In the genomic region with DNA sequence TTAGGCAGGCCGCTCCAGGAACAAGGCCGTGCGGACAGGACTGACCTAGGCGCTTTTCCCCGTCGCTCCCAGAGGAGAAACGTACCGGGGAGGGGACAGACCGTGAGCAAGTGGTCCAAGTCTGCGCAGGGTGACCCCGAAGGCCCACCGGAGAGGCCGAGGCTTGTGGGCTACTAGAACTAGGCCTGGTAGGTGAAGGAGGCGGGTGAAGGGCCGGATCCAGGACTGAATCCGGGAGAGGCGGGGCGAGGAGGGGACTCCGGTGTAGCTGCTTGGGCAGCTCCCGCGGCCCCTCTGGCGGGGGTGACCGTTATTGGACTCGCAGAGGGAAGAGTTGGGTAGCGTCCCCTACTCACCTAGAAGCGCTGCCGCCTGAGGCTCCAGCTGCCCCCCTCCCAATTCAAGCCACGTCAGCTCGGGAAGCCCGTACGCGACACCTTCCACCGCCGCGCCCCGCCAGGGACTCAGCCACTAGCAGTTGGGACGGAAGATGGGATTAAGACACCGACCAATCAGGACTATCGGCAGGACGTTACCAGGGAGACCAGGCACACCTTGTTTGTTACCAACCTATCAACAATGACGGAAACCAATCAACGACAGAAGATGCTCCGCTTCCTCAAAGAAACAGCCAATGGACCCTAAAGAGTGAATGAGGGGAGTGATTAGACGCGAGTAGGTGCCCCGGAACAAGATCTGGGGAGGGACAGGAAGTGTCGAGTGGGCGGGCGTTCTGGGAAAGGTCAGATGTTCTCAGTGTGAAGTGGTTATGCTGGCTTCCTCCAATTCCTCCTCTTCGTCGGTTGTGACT, we compare ENCODE assay signal across 1 cellular context.
TF ChIP-seq lines count a peak whose summit lies in the region.

Gene GOLGB1, minus strand, starts transcription at position 466 of the 811 bp plus-strand sequence. CDS start 18,770 bp downstream, outside the sequence.

TF ChIP-seq in K562, 482 proteins besides CTCF, POLR2A, EP300 and RAD21 (continued from another document and continues in another):
- TF ChIP-seq, protein P1, sequence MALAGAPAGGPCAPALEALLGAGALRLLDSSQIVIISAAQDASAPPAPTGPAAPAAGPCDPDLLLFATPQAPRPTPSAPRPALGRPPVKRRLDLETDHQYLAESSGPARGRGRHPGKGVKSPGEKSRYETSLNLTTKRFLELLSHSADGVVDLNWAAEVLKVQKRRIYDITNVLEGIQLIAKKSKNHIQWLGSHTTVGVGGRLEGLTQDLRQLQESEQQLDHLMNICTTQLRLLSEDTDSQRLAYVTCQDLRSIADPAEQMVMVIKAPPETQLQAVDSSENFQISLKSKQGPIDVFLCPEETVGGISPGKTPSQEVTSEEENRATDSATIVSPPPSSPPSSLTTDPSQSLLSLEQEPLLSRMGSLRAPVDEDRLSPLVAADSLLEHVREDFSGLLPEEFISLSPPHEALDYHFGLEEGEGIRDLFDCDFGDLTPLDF (CRISPR knock-in tag; IDR thresholded peaks at IDR 0.05), result no peak
- TF ChIP-seq ATF6 (CRISPR knock-in tag; IDR thresholded peaks at IDR 0.05), result no peak
- no peak for TF ChIP-seq ZNF121 (CRISPR knock-in tag; conservative IDR thresholded peaks at IDR 0.05)
- TF ChIP-seq SRSF7 (optimal IDR thresholded peaks at IDR 0.05; ENCODE audit: low read depth, low read length), result no peak
- peak; percentile 66 for TF ChIP-seq RBBP5 (IDR thresholded peaks at IDR 0.05; ENCODE audit: borderline replicate concordance, insufficient read depth, low read length, poor library complexity, severe bottlenecking)
- TF ChIP-seq CXXC5 (CRISPR knock-in tag; IDR thresholded peaks at IDR 0.05), result peak; percentile 29; the same call in 1 of the 2 replicates
- no peak for TF ChIP-seq TAF7 (tag; IDR thresholded peaks at IDR 0.05)
- no peak for TF ChIP-seq EWSR1 (IDR thresholded peaks at IDR 0.05; ENCODE audit: borderline replicate concordance, low read depth, partially characterized antibody)
- TF ChIP-seq MTA3 (IDR thresholded peaks at IDR 0.05; ENCODE audit: borderline replicate concordance), result peak; percentile 10; the same call in 1 of the 2 replicates
- TF ChIP-seq, protein P2, sequence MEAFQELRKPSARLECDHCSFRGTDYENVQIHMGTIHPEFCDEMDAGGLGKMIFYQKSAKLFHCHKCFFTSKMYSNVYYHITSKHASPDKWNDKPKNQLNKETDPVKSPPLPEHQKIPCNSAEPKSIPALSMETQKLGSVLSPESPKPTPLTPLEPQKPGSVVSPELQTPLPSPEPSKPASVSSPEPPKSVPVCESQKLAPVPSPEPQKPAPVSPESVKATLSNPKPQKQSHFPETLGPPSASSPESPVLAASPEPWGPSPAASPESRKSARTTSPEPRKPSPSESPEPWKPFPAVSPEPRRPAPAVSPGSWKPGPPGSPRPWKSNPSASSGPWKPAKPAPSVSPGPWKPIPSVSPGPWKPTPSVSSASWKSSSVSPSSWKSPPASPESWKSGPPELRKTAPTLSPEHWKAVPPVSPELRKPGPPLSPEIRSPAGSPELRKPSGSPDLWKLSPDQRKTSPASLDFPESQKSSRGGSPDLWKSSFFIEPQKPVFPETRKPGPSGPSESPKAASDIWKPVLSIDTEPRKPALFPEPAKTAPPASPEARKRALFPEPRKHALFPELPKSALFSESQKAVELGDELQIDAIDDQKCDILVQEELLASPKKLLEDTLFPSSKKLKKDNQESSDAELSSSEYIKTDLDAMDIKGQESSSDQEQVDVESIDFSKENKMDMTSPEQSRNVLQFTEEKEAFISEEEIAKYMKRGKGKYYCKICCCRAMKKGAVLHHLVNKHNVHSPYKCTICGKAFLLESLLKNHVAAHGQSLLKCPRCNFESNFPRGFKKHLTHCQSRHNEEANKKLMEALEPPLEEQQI (IDR thresholded peaks at IDR 0.05), result no peak
- TF ChIP-seq ZHX1 (conservative IDR thresholded peaks at IDR 0.05; ENCODE audit: low read length), result no peak
- no peak for TF ChIP-seq HNRNPL (IDR thresholded peaks at IDR 0.05; ENCODE audit: low read depth, low read length)
- TF ChIP-seq ESRRB (CRISPR knock-in tag; IDR thresholded peaks at IDR 0.05; ENCODE audit: borderline replicate concordance), result no peak
- TF ChIP-seq, protein P3, sequence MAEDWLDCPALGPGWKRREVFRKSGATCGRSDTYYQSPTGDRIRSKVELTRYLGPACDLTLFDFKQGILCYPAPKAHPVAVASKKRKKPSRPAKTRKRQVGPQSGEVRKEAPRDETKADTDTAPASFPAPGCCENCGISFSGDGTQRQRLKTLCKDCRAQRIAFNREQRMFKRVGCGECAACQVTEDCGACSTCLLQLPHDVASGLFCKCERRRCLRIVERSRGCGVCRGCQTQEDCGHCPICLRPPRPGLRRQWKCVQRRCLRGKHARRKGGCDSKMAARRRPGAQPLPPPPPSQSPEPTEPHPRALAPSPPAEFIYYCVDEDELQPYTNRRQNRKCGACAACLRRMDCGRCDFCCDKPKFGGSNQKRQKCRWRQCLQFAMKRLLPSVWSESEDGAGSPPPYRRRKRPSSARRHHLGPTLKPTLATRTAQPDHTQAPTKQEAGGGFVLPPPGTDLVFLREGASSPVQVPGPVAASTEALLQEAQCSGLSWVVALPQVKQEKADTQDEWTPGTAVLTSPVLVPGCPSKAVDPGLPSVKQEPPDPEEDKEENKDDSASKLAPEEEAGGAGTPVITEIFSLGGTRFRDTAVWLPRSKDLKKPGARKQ (CRISPR knock-in tag; IDR thresholded peaks at IDR 0.05), result no peak
- TF ChIP-seq ASH1L (IDR thresholded peaks at IDR 0.05; ENCODE audit: borderline replicate concordance, low read depth, partially characterized antibody), result peak; percentile 84
- TF ChIP-seq ZNF512 (tag; IDR thresholded peaks at IDR 0.05), result no peak
- no peak for TF ChIP-seq MAFF (IDR thresholded peaks at IDR 0.05; ENCODE audit: low read length)
- TF ChIP-seq PPARD (CRISPR knock-in tag; IDR thresholded peaks at IDR 0.05), result no peak
- no peak for TF ChIP-seq XRCC3 (IDR thresholded peaks at IDR 0.05)
- TF ChIP-seq ZNF23 (CRISPR knock-in tag; IDR thresholded peaks at IDR 0.05), result no peak
- TF ChIP-seq STAG1 (CRISPR knock-in tag; IDR thresholded peaks at IDR 0.05; ENCODE audit: borderline replicate concordance), result no peak
- TF ChIP-seq XRCC5 (IDR thresholded peaks at IDR 0.05; ENCODE audit: low read depth, low read length), result no peak
- no peak for TF ChIP-seq NR4A1 (CRISPR knock-in tag; IDR thresholded peaks at IDR 0.05)
- no peak for TF ChIP-seq NR4A1 (tag; IDR thresholded peaks at IDR 0.05)
- no peak for TF ChIP-seq BDP1 (IDR thresholded peaks at IDR 0.05; ENCODE audit: insufficient read depth, insufficient read length)
- no peak for TF ChIP-seq CBFB (CRISPR knock-in tag; IDR thresholded peaks at IDR 0.05)
- TF ChIP-seq CHD2 (IDR thresholded peaks at IDR 0.05; ENCODE audit: low read depth, low read length), result peak; percentile 64
- TF ChIP-seq MEF2D (tag; conservative IDR thresholded peaks at IDR 0.05; ENCODE audit: low read depth), result no peak
- TF ChIP-seq NR2C1 (IDR thresholded peaks at IDR 0.05), result peak; percentile 99
- TF ChIP-seq NR2C1 (tag; IDR thresholded peaks at IDR 0.05), result peak; percentile 99
- no peak for TF ChIP-seq ZNF431 (CRISPR knock-in tag; IDR thresholded peaks at IDR 0.05)
- no peak for TF ChIP-seq CBX2 (IDR thresholded peaks at IDR 0.05; ENCODE audit: insufficient read depth, low read length, poor library complexity, severe bottlenecking)
- no peak for TF ChIP-seq ZNF436 (CRISPR knock-in tag; IDR thresholded peaks at IDR 0.05)
- TF ChIP-seq, protein P4, sequence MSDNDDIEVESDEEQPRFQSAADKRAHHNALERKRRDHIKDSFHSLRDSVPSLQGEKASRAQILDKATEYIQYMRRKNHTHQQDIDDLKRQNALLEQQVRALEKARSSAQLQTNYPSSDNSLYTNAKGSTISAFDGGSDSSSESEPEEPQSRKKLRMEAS (CRISPR knock-in tag; IDR thresholded peaks at IDR 0.05), result no peak
- no peak; a peak in 1 of 4 replicates for TF ChIP-seq SIX5 (IDR thresholded peaks at IDR 0.05; ENCODE audit: borderline replicate concordance in 1 of 2, insufficient read depth in 1 of 2, low read depth in 1 of 2, low read length in 2 of 2)
- no peak for TF ChIP-seq SP2 (IDR thresholded peaks at IDR 0.05; ENCODE audit: extremely low read depth, low read depth, low read length, poor library complexity, severe bottlenecking)
- no peak for TF ChIP-seq CHD1 (IDR thresholded peaks at IDR 0.05; ENCODE audit: low read length)
- TF ChIP-seq E2F5 (CRISPR knock-in tag; IDR thresholded peaks at IDR 0.05), result no peak
- no peak for TF ChIP-seq MTA1 (IDR thresholded peaks at IDR 0.05; ENCODE audit: borderline replicate concordance)
- TF ChIP-seq, protein P5, sequence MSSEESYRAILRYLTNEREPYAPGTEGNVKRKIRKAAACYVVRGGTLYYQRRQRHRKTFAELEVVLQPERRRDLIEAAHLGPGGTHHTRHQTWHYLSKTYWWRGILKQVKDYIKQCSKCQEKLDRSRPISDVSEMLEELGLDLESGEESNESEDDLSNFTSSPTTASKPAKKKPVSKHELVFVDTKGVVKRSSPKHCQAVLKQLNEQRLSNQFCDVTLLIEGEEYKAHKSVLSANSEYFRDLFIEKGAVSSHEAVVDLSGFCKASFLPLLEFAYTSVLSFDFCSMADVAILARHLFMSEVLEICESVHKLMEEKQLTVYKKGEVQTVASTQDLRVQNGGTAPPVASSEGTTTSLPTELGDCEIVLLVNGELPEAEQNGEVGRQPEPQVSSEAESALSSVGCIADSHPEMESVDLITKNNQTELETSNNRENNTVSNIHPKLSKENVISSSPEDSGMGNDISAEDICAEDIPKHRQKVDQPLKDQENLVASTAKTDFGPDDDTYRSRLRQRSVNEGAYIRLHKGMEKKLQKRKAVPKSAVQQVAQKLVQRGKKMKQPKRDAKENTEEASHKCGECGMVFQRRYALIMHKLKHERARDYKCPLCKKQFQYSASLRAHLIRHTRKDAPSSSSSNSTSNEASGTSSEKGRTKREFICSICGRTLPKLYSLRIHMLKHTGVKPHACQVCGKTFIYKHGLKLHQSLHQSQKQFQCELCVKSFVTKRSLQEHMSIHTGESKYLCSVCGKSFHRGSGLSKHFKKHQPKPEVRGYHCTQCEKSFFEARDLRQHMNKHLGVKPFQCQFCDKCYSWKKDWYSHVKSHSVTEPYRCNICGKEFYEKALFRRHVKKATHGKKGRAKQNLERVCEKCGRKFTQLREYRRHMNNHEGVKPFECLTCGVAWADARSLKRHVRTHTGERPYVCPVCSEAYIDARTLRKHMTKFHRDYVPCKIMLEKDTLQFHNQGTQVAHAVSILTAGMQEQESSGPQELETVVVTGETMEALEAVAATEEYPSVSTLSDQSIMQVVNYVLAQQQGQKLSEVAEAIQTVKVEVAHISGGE (CRISPR knock-in tag; IDR thresholded peaks at IDR 0.05), result 0 out of 6 replicates have a peak, but pooled peaks of 1 of the 3 experiments have one; percentile 62
- TF ChIP-seq, protein P6, sequence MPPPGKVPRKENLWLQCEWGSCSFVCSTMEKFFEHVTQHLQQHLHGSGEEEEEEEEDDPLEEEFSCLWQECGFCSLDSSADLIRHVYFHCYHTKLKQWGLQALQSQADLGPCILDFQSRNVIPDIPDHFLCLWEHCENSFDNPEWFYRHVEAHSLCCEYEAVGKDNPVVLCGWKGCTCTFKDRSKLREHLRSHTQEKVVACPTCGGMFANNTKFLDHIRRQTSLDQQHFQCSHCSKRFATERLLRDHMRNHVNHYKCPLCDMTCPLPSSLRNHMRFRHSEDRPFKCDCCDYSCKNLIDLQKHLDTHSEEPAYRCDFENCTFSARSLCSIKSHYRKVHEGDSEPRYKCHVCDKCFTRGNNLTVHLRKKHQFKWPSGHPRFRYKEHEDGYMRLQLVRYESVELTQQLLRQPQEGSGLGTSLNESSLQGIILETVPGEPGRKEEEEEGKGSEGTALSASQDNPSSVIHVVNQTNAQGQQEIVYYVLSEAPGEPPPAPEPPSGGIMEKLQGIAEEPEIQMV (tag; conservative IDR thresholded peaks at IDR 0.05; ENCODE audit: low read depth), result no peak
